Comparison of ENCODE assay signal across 8 cellular contexts in the genomic region with DNA sequence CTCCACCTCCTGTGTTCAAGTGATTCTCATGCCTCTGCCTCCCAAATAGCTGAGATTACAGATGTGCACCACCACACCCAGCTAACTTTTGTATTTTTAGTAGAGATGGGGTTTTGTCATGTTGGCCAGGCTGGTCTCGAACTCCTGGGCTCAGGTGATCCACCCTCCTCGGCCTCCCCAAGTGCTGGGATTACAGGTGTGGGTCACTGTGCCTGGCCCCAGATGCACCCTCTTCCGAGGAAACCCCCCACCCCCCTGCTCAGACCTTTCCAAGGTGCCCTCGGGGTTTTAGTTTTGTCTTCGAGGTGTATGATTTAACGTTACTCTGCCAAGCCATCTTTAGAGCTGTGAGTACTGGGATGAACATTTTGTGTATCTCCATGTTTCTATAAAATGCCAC.
DNase-seq lines count a peak whose midpoint lies in the region; ATAC-seq, FAIRE-seq and TF ChIP-seq lines count a peak whose summit lies in the region.
"Not testable (repeated sequence)": the region's sequence is repeated elsewhere in the genome, so short reads cannot be mapped to it uniquely, and the experiment has no call there.

No MANE protein-coding gene starts in this region.

- peaks cover 38% of the 10 kb centered on the region for H3F3A ChIP-seq in GM23248 (ENCODE audit: insufficient read depth)

- CTCF ChIA-PET in activated naive CD4-positive, alpha-beta T cell treated with anti-CD3 and anti-CD28 coated beads, Interleukin-2, amount 10 ng/mL, durations not matched to agents 7 days and 5 days (lab: Charles Lee), result interaction anchor here (0.6 to 2.7 kb wide), 5 partner anchors 16 to 118 kb away, joined by 3 to 18 read pairs (median 4); no protein-coding TSS in a partner anchor

- not testable (repeated sequence) for H3K9me1 ChIP-seq in keratinocyte (ENCODE audit: control insufficient read depth, extremely low read depth, insufficient read depth, low read length)

- not testable (repeated sequence) for H3K36me3 Mint-ChIP-seq in activated naive CD4-positive, alpha-beta T cell treated with anti-CD3 and anti-CD28 coated beads, Interleukin-2, amount 10 ng/mL, durations not matched to agents 7 days and 5 days; natural killer cell; stimulated activated memory B cell treated with anti-CD40 and anti-IgM and Interleukin-4, amounts not matched to agents 10 μg/mL and 1 μg/mL and 100 μg/mL, for 72 hours
- H3K36me3 Mint-ChIP-seq in dendritic cell treated with granulocyte-macrophage colony-stimulating factor and Interleukin-4, amounts not matched to agents 40 ng/mL and 50 ng/mL, for 4 days (ENCODE audit: low read depth), result peaks cover 19% of the 10 kb centered on the region

- not testable (repeated sequence) for H4K20me1 ChIP-seq in GM23248 (ENCODE audit: insufficient read depth); keratinocyte (ENCODE audit: control insufficient read depth, extremely low read depth, insufficient read depth, low read length)

- not testable (repeated sequence) for FAIRE-seq in keratinocyte (lab: Jason Lieb, UNC)

- not testable (repeated sequence) for H3K27me3 ChIP-seq in GM23248 (replicated peaks; ENCODE audit: insufficient read depth); keratinocyte (ENCODE audit: control insufficient read depth, extremely low read depth, insufficient read depth, low read length); vagina

- H3K4me2 ChIP-seq in GM23248 (ENCODE audit: unreplicated experiment), result peak overlapping the region; percentile 70
- not testable (repeated sequence) for H3K4me2 ChIP-seq in keratinocyte (ENCODE audit: control insufficient read depth, extremely low read depth, insufficient read depth, low read depth, low read length)

- not testable (repeated sequence) for H3K4me3 Mint-ChIP-seq in activated naive CD4-positive, alpha-beta T cell treated with anti-CD3 and anti-CD28 coated beads, Interleukin-2, amount 10 ng/mL, durations not matched to agents 7 days and 5 days; dendritic cell treated with granulocyte-macrophage colony-stimulating factor and Interleukin-4, amounts not matched to agents 40 ng/mL and 50 ng/mL, for 4 days; stimulated activated memory B cell treated with anti-CD40 and anti-IgM and Interleukin-4, amounts not matched to agents 10 μg/mL and 1 μg/mL and 100 μg/mL, for 72 hours
- peak overlapping the region; percentile 81 for H3K4me3 Mint-ChIP-seq in natural killer cell

- 79 to 80% methylated on average over 6 of the region's 6 CpGs for WGBS in GM23248 (ENCODE audit: low coverage in 1 of 2, low lambda C conversion rate in 2 of 2, missing lambda C conversion rate in 2 of 2), 2 experiments

- dilution Hi-C loops in keratinocyte (cut with MboI; ENCODE audit: extremely low pct_ligation_motif_present, low sequenced_read_pairs), result not testable (repeated sequence)

- not testable (repeated sequence) for H3K27me3 Mint-ChIP-seq in activated naive CD4-positive, alpha-beta T cell treated with anti-CD3 and anti-CD28 coated beads, Interleukin-2, amount 10 ng/mL, durations not matched to agents 7 days and 5 days; dendritic cell treated with granulocyte-macrophage colony-stimulating factor and Interleukin-4, amounts not matched to agents 40 ng/mL and 50 ng/mL, for 4 days; natural killer cell (ENCODE audit: low read depth in 2 of 2); stimulated activated memory B cell treated with anti-CD40 and anti-IgM and Interleukin-4, amounts not matched to agents 10 μg/mL and 1 μg/mL and 100 μg/mL, for 72 hours

- H3K27ac Mint-ChIP-seq in activated naive CD4-positive, alpha-beta T cell treated with anti-CD3 and anti-CD28 coated beads, Interleukin-2, amount 10 ng/mL, durations not matched to agents 7 days and 5 days, result peak overlapping the region; percentile 97
- peak overlapping the region; percentile 85 for H3K27ac Mint-ChIP-seq in dendritic cell treated with granulocyte-macrophage colony-stimulating factor and Interleukin-4, amounts not matched to agents 40 ng/mL and 50 ng/mL, for 4 days
- peak overlapping the region; percentile 97 to 98 for H3K27ac Mint-ChIP-seq in natural killer cell
- peak overlapping the region; percentile 81 for H3K27ac Mint-ChIP-seq in stimulated activated memory B cell treated with anti-CD40 and anti-IgM and Interleukin-4, amounts not matched to agents 10 μg/mL and 1 μg/mL and 100 μg/mL, for 72 hours

- ATAC-seq in natural killer cell; stimulated activated memory B cell treated with anti-CD40 and anti-IgM and Interleukin-4, amounts not matched to agents 10 μg/mL and 1 μg/mL and 100 μg/mL, for 72 hours: not testable (repeated sequence)

- peaks cover 34% of the 10 kb centered on the region for H3K79me2 ChIP-seq in GM23248 (ENCODE audit: insufficient read depth)
- not testable (repeated sequence) for H3K79me2 ChIP-seq in keratinocyte (ENCODE audit: control insufficient read depth, insufficient read depth, low read length)

- peak overlapping the region; percentile 99 for H3K27ac ChIP-seq in GM23248
- H3K27ac ChIP-seq in VCaP, result peak overlapping the region; percentile 95
- peak overlapping the region; percentile 83 for H3K27ac ChIP-seq in keratinocyte (ENCODE audit: control insufficient read depth, insufficient read depth, low read length)
- peak overlapping the region; percentile 99 for H3K27ac ChIP-seq in vagina

- not testable (repeated sequence) for TF ChIP-seq POLR2A in vagina (IDR thresholded peaks at IDR 0.05)

- intact Hi-C loops in dendritic cell treated with granulocyte-macrophage colony-stimulating factor and Interleukin-4, amounts not matched to agents 40 ng/mL and 50 ng/mL, for 4 days (cut with micrococcal nuclease); natural killer cell (cut with micrococcal nuclease); vagina (cut with DNase I): not testable (repeated sequence)

- H2AFZ ChIP-seq in GM23248; keratinocyte (ENCODE audit: control insufficient read depth, low read length): not testable (repeated sequence)

- not testable (repeated sequence) for H3K9me3 Mint-ChIP-seq in activated naive CD4-positive, alpha-beta T cell treated with anti-CD3 and anti-CD28 coated beads, Interleukin-2, amount 10 ng/mL, durations not matched to agents 7 days and 5 days; dendritic cell treated with granulocyte-macrophage colony-stimulating factor and Interleukin-4, amounts not matched to agents 40 ng/mL and 50 ng/mL, for 4 days; natural killer cell; stimulated activated memory B cell treated with anti-CD40 and anti-IgM and Interleukin-4, amounts not matched to agents 10 μg/mL and 1 μg/mL and 100 μg/mL, for 72 hours

- TF ChIP-seq CTCF in VCaP (conservative IDR thresholded peaks at IDR 0.05); keratinocyte (optimal IDR thresholded peaks at IDR 0.05 in 1 of 3, IDR thresholded peaks at IDR 0.05 in 1 of 3, conservative IDR thresholded peaks at IDR 0.05 in 1 of 3; ENCODE audit: extremely low read depth in 1 of 3, insufficient read depth in 2 of 3, low read length in 3 of 3); natural killer cell (IDR thresholded peaks at IDR 0.05); vagina (IDR thresholded peaks at IDR 0.05): not testable (repeated sequence)

- in situ Hi-C loops in GM23248 (cut with MboI), result not testable (repeated sequence)

- not testable (repeated sequence) for DNase-seq in GM23248; activated naive CD4-positive, alpha-beta T cell treated with anti-CD3 and anti-CD28 coated beads, Interleukin-2, amount 10 ng/mL, durations not matched to agents 7 days and 5 days; keratinocyte (ENCODE audit: low read depth, low spot score); natural killer cell; vagina (ENCODE audit: extremely low spot score in 2 of 2)

- H3K9me3 ChIP-seq in GM23248 (ENCODE audit: low read depth); keratinocyte (ENCODE audit: control insufficient read depth, low read depth, low read length); vagina: not testable (repeated sequence)

- H3K9me2 ChIP-seq in GM23248 (ENCODE audit: insufficient read depth), result not testable (repeated sequence)

- peak overlapping the region; percentile 88 for H3K9ac ChIP-seq in GM23248
- not testable (repeated sequence) for H3K9ac ChIP-seq in keratinocyte (ENCODE audit: control insufficient read depth, extremely low read depth, insufficient read depth, low read length)

- H3K4me1 ChIP-seq in GM23248 (ENCODE audit: insufficient read depth) (peaks cover 35% of the 10 kb centered on the region), keratinocyte (ENCODE audit: control insufficient read depth, extremely low read depth, insufficient read depth, low read length) (peaks cover 31% of the 10 kb centered on the region), vagina (peaks cover 46% of the 10 kb centered on the region)

- H3K4me3 ChIP-seq in GM23248; keratinocyte (ENCODE audit: control insufficient read depth in 2 of 3, extremely low read depth in 1 of 3, insufficient read depth in 2 of 3, low read depth in 1 of 3, low read length in 3 of 3); vagina: not testable (repeated sequence)

- not testable (repeated sequence) for H3K36me3 ChIP-seq in GM23248 (ENCODE audit: low read depth); keratinocyte (ENCODE audit: control insufficient read depth in 2 of 2, extremely low read depth in 1 of 2, insufficient read depth in 2 of 2, low read length in 2 of 2); vagina

- H3K4me1 Mint-ChIP-seq in activated naive CD4-positive, alpha-beta T cell treated with anti-CD3 and anti-CD28 coated beads, Interleukin-2, amount 10 ng/mL, durations not matched to agents 7 days and 5 days, result peaks cover 54% of the 10 kb centered on the region
- peaks cover 58% of the 10 kb centered on the region for H3K4me1 Mint-ChIP-seq in dendritic cell treated with granulocyte-macrophage colony-stimulating factor and Interleukin-4, amounts not matched to agents 40 ng/mL and 50 ng/mL, for 4 days (ENCODE audit: low read depth)
- peaks cover 65 to 72% of the 10 kb centered on the region in 2 donors for H3K4me1 Mint-ChIP-seq in natural killer cell
- peaks cover 59% of the 10 kb centered on the region for H3K4me1 Mint-ChIP-seq in stimulated activated memory B cell treated with anti-CD40 and anti-IgM and Interleukin-4, amounts not matched to agents 10 μg/mL and 1 μg/mL and 100 μg/mL, for 72 hours
